In genomic region chr1:70247122-70247521, GRCh38 we compare ENCODE assay signal across 10 cellular contexts.
"Had no signal": no experiment of that assay in that cellular context is flagged by ENCODE, and none has a peak within 500 bp of the region (broad histone marks: within the 10 kb centered on the region; RNA-seq: fewer than 3 reads in every experiment).

No MANE protein-coding gene starts in this region.

- H3K9me3 Mint-ChIP-seq: naive thymus-derived CD8-positive, alpha-beta T cell had no signal

- H3K4me3 Mint-ChIP-seq: naive thymus-derived CD8-positive, alpha-beta T cell had no signal

- H3K27me3 Mint-ChIP-seq: naive thymus-derived CD8-positive, alpha-beta T cell had no signal

- DNase-seq: activated gamma-delta T cell; caudate nucleus; islet precursor cell; mammary epithelial cell; naive thymus-derived CD8-positive, alpha-beta T cell; sigmoid colon; SJCRH30; stimulated activated CD4-positive, alpha-beta T cell treated with anti-CD3 and anti-CD28 coated beads, Interleukin-1b, Interleukin-23, amount 100 ng/mL, for 48 hours; T1000 had no signal

- ATAC-seq: left lobe of liver; naive thymus-derived CD8-positive, alpha-beta T cell had no signal
